Comparison of ENCODE assay signal across 27 cellular contexts in the genomic region with DNA sequence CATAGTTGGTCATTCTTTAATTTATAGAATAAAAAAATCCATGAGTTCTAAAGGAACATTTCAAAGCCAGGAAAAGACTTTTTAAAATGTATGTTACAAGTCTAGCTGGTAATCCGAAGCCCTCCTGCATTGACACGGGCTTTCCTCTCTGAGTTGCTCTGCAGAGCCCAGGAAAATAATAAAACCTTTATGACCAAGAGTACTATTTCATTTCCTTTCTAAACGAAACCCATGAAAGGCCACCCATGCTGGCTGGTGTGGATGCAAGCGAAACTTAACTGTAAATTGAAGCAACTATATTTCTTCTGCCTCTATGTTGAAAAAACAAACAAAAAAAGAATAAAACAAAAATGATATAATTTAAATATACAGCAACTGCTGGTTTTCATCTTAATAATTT.
"Had no signal": no experiment of that assay in that cellular context is flagged by ENCODE, and none has a peak within 500 bp of the region (broad histone marks: within the 10 kb centered on the region; RNA-seq: fewer than 3 reads in every experiment).

No MANE protein-coding gene starts in this region.

- H3K4me3 ChIP-seq: colonic mucosa, esophagus squamous epithelium, gastrocnemius medialis, left lung, ovary, psoas muscle, testis, tibial artery, upper lobe of right lung, uterus had no signal

- H3K4me1 ChIP-seq: colonic mucosa, esophagus squamous epithelium, left lung, psoas muscle, upper lobe of right lung, uterus had no signal

- H3K9me3 ChIP-seq: colonic mucosa, esophagus squamous epithelium, gastrocnemius medialis, left lung, ovary, psoas muscle, testis, tibial artery, upper lobe of right lung, uterus had no signal

- FAIRE-seq: kidney, small intestine had no signal

- H3K36me3 ChIP-seq: colonic mucosa, esophagus squamous epithelium, gastrocnemius medialis, left lung, ovary, tibial artery, upper lobe of right lung, uterus had no signal

- ATAC-seq: gastrocnemius medialis; left lung; naive thymus-derived CD4-positive, alpha-beta T cell; psoas muscle; right cardiac atrium; stimulated activated effector memory CD8-positive, alpha-beta T cell treated with anti-CD3 and anti-CD28 coated beads, Interleukin-12 subunit alpha, Interleukin-12 subunit beta, amount 100 ng/mL, for 72 hours; stimulated activated naive CD8-positive, alpha-beta T cell treated with anti-CD3 and anti-CD28 coated beads, Interleukin-15, Interleukin-2, amounts not matched to agents 100 U/mL and 50 U/mL, for 24 hours; upper lobe of right lung had no signal

- DNase-seq: colonic mucosa; dermis blood vessel endothelial cell; effector memory CD4-positive, alpha-beta T cell; erythroblast; esophagus squamous epithelium; gastrocnemius medialis; head of caudate nucleus; kidney; left lung; mesenchymal stem cell; naive thymus-derived CD4-positive, alpha-beta T cell; nephron progenitor cell; occipital lobe; ovary; psoas muscle; right cardiac atrium; small intestine; stimulated activated CD4-positive, alpha-beta T cell treated with anti-CD3 and anti-CD28 coated beads, Interleukin-12 subunit alpha, Interleukin-12 subunit beta, amount 100 ng/mL, for 4 hours; stimulated activated CD4-positive, alpha-beta T cell treated with anti-CD3 and anti-CD28 coated beads, Interleukin-1b, Interleukin-23, amount 100 ng/mL, for 48 hours; stimulated activated CD4-positive, alpha-beta T cell treated with anti-CD3 and anti-CD28 coated beads, Interleukin-4, amount 100 ng/mL, for 24 hours; stimulated activated naive CD8-positive, alpha-beta T cell treated with anti-CD3 and anti-CD28 coated beads, Interleukin-15, Interleukin-2, amounts not matched to agents 100 U/mL and 50 U/mL, for 24 hours; substantia nigra; testis; tibial artery; upper lobe of right lung had no signal

- H3K27me3 ChIP-seq: colonic mucosa, esophagus squamous epithelium, gastrocnemius medialis, left lung, ovary, testis, tibial artery, upper lobe of right lung, uterus had no signal
